Comparison of ENCODE assay signal across 19 cellular contexts in the genomic region with DNA sequence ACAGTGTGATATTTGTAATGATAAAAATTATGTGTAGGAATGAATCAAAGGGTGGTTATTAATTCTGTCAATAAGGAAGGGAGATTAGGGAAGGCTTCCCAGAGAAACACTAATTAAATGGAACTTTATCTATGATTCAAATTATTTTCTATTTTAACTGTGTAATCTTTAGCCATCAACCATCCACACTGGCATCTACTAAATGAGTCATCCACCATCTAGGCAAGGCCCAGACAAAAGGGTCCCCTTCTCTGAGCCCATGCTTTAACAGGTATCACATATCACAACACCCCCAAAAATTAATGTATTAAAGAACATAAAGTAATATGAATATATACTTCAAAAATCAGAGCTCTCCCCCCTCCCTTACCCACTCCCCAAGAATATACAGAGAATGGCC.
"Had no signal": no experiment of that assay in that cellular context is flagged by ENCODE, and none has a peak within 500 bp of the region (broad histone marks: within the 10 kb centered on the region; RNA-seq: fewer than 3 reads in every experiment).

No MANE protein-coding gene starts in this region.

- H3K27ac Mint-ChIP-seq: activated B cell treated with CpG ODN at 0.5 μM for 24 hours; activated CD4-positive, alpha-beta memory T cell treated with anti-CD3 and anti-CD28 coated beads for 36 hours; activated naive CD4-positive, alpha-beta T cell treated with anti-CD3 and anti-CD28 coated beads, Interleukin-2, amount 50 U/mL, for 72 hours; activated T-helper 1 cell treated with anti-CD3 and anti-CD28 coated beads, Interleukin-12 subunit alpha, Interleukin-12 subunit beta, Interleukin-2, Interleukin-4 antibody, amounts not matched to agents 30 ng/mL and 10 ng/mL and 1 ng/mL, durations not matched to agents 14 hours and 24 hours and 36 hours; dendritic cell treated with granulocyte-macrophage colony-stimulating factor and Interleukin-4, amounts not matched to agents 40 ng/mL and 50 ng/mL, for 4 days; natural killer cell treated with Interleukin-12 subunit alpha and Interleukin-12 subunit beta and Interleukin-15 and Interleukin-18, amount 100 ng/mL, for 72 hours; stimulated activated naive B cell treated with anti-CD40 and anti-IgM and Interleukin-4, amounts not matched to agents 10 μg/mL and 1 μg/mL and 100 μg/mL, for 72 hours; T-helper 2 cell treated with Interferon-gamma antibody and Interleukin-4, amounts not matched to agents 5 μg/mL and 100 μg/mL, for 36 hours had no signal

- FAIRE-seq: TTC549 had no signal

- H3K4me3 ChIP-seq: adrenal gland, esophagus muscularis mucosa, thyroid gland, vagina had no signal

- H3K4me1 Mint-ChIP-seq: activated B cell treated with CpG ODN at 0.5 μM for 24 hours had no signal

- H3K36me3 Mint-ChIP-seq: activated CD4-positive, alpha-beta memory T cell treated with anti-CD3 and anti-CD28 coated beads for 36 hours; activated naive CD4-positive, alpha-beta T cell treated with anti-CD3 and anti-CD28 coated beads, Interleukin-2, amount 50 U/mL, for 72 hours; natural killer cell treated with Interleukin-12 subunit alpha and Interleukin-12 subunit beta and Interleukin-15 and Interleukin-18, amount 100 ng/mL, for 72 hours; stimulated activated naive B cell treated with anti-CD40 and anti-IgM and Interleukin-4, amounts not matched to agents 10 μg/mL and 1 μg/mL and 100 μg/mL, for 72 hours had no signal

- H3K27me3 Mint-ChIP-seq: activated CD4-positive, alpha-beta memory T cell treated with anti-CD3 and anti-CD28 coated beads for 36 hours had no signal

- H3K4me1 ChIP-seq: adrenal gland, thyroid gland, vagina had no signal

- H3K9me3 Mint-ChIP-seq: activated B cell treated with CpG ODN at 0.5 μM for 24 hours; activated CD4-positive, alpha-beta memory T cell treated with anti-CD3 and anti-CD28 coated beads for 36 hours; activated naive CD4-positive, alpha-beta T cell treated with anti-CD3 and anti-CD28 coated beads, Interleukin-2, amount 50 U/mL, for 72 hours; activated T-helper 1 cell treated with anti-CD3 and anti-CD28 coated beads, Interleukin-12 subunit alpha, Interleukin-12 subunit beta, Interleukin-2, Interleukin-4 antibody, amounts not matched to agents 30 ng/mL and 10 ng/mL and 1 ng/mL, durations not matched to agents 14 hours and 24 hours and 36 hours; dendritic cell treated with granulocyte-macrophage colony-stimulating factor and Interleukin-4, amounts not matched to agents 40 ng/mL and 50 ng/mL, for 4 days; natural killer cell treated with Interleukin-12 subunit alpha and Interleukin-12 subunit beta and Interleukin-15 and Interleukin-18, amount 100 ng/mL, for 72 hours; stimulated activated naive B cell treated with anti-CD40 and anti-IgM and Interleukin-4, amounts not matched to agents 10 μg/mL and 1 μg/mL and 100 μg/mL, for 72 hours; T-helper 2 cell treated with Interferon-gamma antibody and Interleukin-4, amounts not matched to agents 5 μg/mL and 100 μg/mL, for 36 hours had no signal

- H3K27me3 ChIP-seq: adrenal gland, esophagus muscularis mucosa, thyroid gland, vagina had no signal

- H3K9me3 ChIP-seq: adrenal gland, esophagus muscularis mucosa, neutrophil, thyroid gland, vagina had no signal

- ATAC-seq: activated naive CD4-positive, alpha-beta T cell treated with anti-CD3 and anti-CD28 coated beads, Interleukin-2, amount 50 U/mL, for 72 hours; natural killer cell treated with Interleukin-12 subunit alpha and Interleukin-12 subunit beta and Interleukin-15 and Interleukin-18, amount 100 ng/mL, for 72 hours; stimulated activated naive B cell treated with anti-CD40 and anti-IgM and Interleukin-4, amounts not matched to agents 10 μg/mL and 1 μg/mL and 100 μg/mL, for 72 hours had no signal

- H3K27ac ChIP-seq: adrenal gland, esophagus muscularis mucosa, neutrophil, thyroid gland, vagina had no signal

- H3K4me3 Mint-ChIP-seq: activated B cell treated with CpG ODN at 0.5 μM for 24 hours; activated CD4-positive, alpha-beta memory T cell treated with anti-CD3 and anti-CD28 coated beads for 36 hours; activated T-helper 1 cell treated with anti-CD3 and anti-CD28 coated beads, Interleukin-12 subunit alpha, Interleukin-12 subunit beta, Interleukin-2, Interleukin-4 antibody, amounts not matched to agents 30 ng/mL and 10 ng/mL and 1 ng/mL, durations not matched to agents 14 hours and 24 hours and 36 hours; dendritic cell treated with granulocyte-macrophage colony-stimulating factor and Interleukin-4, amounts not matched to agents 40 ng/mL and 50 ng/mL, for 4 days; natural killer cell treated with Interleukin-12 subunit alpha and Interleukin-12 subunit beta and Interleukin-15 and Interleukin-18, amount 100 ng/mL, for 72 hours; stimulated activated naive B cell treated with anti-CD40 and anti-IgM and Interleukin-4, amounts not matched to agents 10 μg/mL and 1 μg/mL and 100 μg/mL, for 72 hours; T-helper 2 cell treated with Interferon-gamma antibody and Interleukin-4, amounts not matched to agents 5 μg/mL and 100 μg/mL, for 36 hours had no signal

- DNase-seq: activated B cell treated with CpG ODN at 0.5 μM for 24 hours; activated CD4-positive, alpha-beta memory T cell treated with anti-CD3 and anti-CD28 coated beads for 36 hours; activated CD4-positive, alpha-beta T cell treated with anti-CD3 and anti-CD28 coated beads for 4 hours; activated gamma-delta T cell treated with Interleukin-2 at 50 U/mL for 16 hours; activated T-cell treated with anti-CD3 and anti-CD28 coated beads for 4 hours; adrenal gland; central memory CD4-positive, alpha-beta T cell; effector CD8-positive, alpha-beta T cell; stimulated activated naive B cell treated with anti-CD40 and anti-IgM and Interleukin-4, amounts not matched to agents 10 μg/mL and 1 μg/mL and 100 μg/mL, for 72 hours; thyroid gland had no signal

- H3K36me3 ChIP-seq: adrenal gland, esophagus muscularis mucosa, neutrophil, thyroid gland, vagina had no signal
